Comparison of ENCODE assay signal across 28 cellular contexts in the genomic region with DNA sequence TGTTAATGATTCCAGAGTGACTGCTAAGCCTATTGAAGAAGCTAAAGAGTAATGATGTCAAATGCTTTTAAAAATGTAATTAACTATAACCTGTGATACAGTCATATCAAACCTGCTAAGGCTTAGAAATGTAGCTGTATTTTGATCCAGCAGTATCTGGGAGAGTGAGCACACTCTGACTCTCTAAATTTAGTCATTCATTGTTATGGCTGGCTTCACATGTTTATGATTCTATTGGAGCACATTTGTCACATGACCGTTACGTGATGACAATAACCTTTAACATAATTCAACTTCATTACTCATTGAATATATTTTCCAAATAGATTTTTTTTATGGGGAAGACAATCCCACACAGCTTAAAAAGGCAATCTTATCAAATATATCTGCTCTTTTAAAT.
"Had no signal": no experiment of that assay in that cellular context is flagged by ENCODE, and none has a peak within 500 bp of the region (broad histone marks: within the 10 kb centered on the region; RNA-seq: fewer than 3 reads in every experiment).

No MANE protein-coding gene starts in this region.

- H3K27ac ChIP-seq: brain microvascular endothelial cell, esophagus muscularis mucosa, neutrophil, skin epidermis, transverse colon had no signal

- FAIRE-seq: astrocyte, endothelial cell of umbilical vein, keratinocyte had no signal

- H3K9me3 ChIP-seq: esophagus muscularis mucosa, neutrophil, testis had no signal

- H3K27me3 ChIP-seq: brain microvascular endothelial cell, esophagus muscularis mucosa, neutrophil, testis, transverse colon had no signal

- ATAC-seq: left colon; sciatic nerve; stimulated activated naive CD8-positive, alpha-beta T cell treated with anti-CD3 and anti-CD28 coated beads, Interleukin-15, Interleukin-2, amounts not matched to agents 100 U/mL and 50 U/mL, for 24 hours had no signal

- H3K36me3 ChIP-seq: brain microvascular endothelial cell, esophagus muscularis mucosa, neutrophil, transverse colon had no signal

- H3K4me3 ChIP-seq: esophagus muscularis mucosa, skin epidermis, testis, transverse colon had no signal

- DNase-seq: activated CD4-positive, alpha-beta memory T cell treated with anti-CD3 and anti-CD28 coated beads, Interleukin-2, amount 10 ng/mL, durations not matched to agents 7 days and 5 days; activated CD4-positive, alpha-beta T cell treated with anti-CD3 and anti-CD28 coated beads for 1 hour; activated CD4-positive, alpha-beta T cell treated with anti-CD3 and anti-CD28 coated beads, Interleukin-2, amount 10 ng/mL, durations not matched to agents 7 days and 5 days; activated CD8-positive, alpha-beta memory T cell treated with anti-CD3 and anti-CD28 coated beads, Interleukin-2, amount 50 U/mL, for 48 hours; activated gamma-delta T cell; activated naive CD4-positive, alpha-beta T cell treated with anti-CD3 and anti-CD28 coated beads, Interleukin-2, amount 10 ng/mL, durations not matched to agents 7 days and 5 days; activated naive CD8-positive, alpha-beta T cell treated with anti-CD3 and anti-CD28 coated beads, Interleukin-2, amount 10 ng/mL, durations not matched to agents 7 days and 5 days; activated T-cell treated with anti-CD3 and anti-CD28 coated beads, Interleukin-2, amount 50 U/mL, for 24 hours; brain microvascular endothelial cell; caudate nucleus; head of caudate nucleus; hippocampal formation; left colon; naive B cell; nephron progenitor cell; stimulated activated CD4-positive, alpha-beta T cell treated with anti-CD3 and anti-CD28 coated beads, Interleukin-12 subunit alpha, Interleukin-12 subunit beta, amount 100 ng/mL, for 4 hours; stimulated activated CD4-positive, alpha-beta T cell treated with anti-CD3 and anti-CD28 coated beads, Interleukin-4, amount 100 ng/mL, for 1 hour; stimulated activated naive CD8-positive, alpha-beta T cell treated with anti-CD3 and anti-CD28 coated beads, Interleukin-15, Interleukin-2, amounts not matched to agents 100 U/mL and 50 U/mL, for 24 hours; T-helper 2 cell; testis; transverse colon had no signal

- H3K4me1 ChIP-seq: esophagus muscularis mucosa, testis, transverse colon had no signal
